20 cellular contexts compared by ENCODE assay signal in the genomic region with DNA sequence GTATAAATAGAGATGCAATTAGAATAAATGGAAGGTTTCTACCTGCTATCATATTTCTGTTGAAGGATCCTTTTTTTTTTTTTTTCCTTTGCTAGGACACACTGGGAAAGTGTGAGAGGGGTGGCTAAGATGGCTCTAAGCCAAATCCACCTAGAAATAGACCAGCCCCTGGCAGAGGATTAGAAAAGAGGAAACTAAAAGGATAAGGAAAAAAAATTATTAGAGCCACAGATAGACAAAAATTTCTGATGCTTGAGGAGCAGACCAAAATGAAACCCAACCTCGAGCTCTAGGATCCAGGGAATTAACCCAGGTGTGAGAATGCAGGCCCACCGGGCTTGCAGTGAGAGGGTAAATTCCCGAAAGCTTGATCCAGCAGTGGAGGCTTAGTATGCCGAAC.
"Had no signal": no experiment of that assay in that cellular context is flagged by ENCODE, and none has a peak within 500 bp of the region (broad histone marks: within the 10 kb centered on the region; RNA-seq: fewer than 3 reads in every experiment).

No MANE protein-coding gene starts in this region.

- H3K9me3 Mint-ChIP-seq: activated T-helper 17 cell treated with anti-CD3 and anti-CD28 coated beads, Interleukin-2, amount 50 U/mL, for 72 hours; central memory CD8-positive, alpha-beta T cell; natural killer cell; WTC11 had no signal

- H3K4me3 Mint-ChIP-seq: activated CD8-positive, alpha-beta T cell treated with anti-CD3 and anti-CD28 coated beads, Interleukin-2, amount 10 ng/mL, durations not matched to agents 7 days and 5 days; activated T-helper 17 cell treated with anti-CD3 and anti-CD28 coated beads, Interleukin-2, amount 50 U/mL, for 72 hours; central memory CD8-positive, alpha-beta T cell; natural killer cell; WTC11 had no signal

- DNase-seq: activated CD4-positive, alpha-beta T cell treated with anti-CD3 and anti-CD28 coated beads for 48 hours; activated CD8-positive, alpha-beta T cell treated with anti-CD3 and anti-CD28 coated beads, Interleukin-2, amount 10 ng/mL, durations not matched to agents 7 days and 5 days; activated naive CD4-positive, alpha-beta T cell treated with anti-CD3 and anti-CD28 coated beads, Interleukin-2, amount 50 U/mL, for 16 hours; amniotic stem cell; body of pancreas; cortex of kidney; effector memory CD4-positive, alpha-beta T cell; gastrocnemius medialis; islet precursor cell; mammary epithelial cell; mucosa of descending colon; natural killer cell; occipital lobe; right cardiac atrium; small intestine had no signal

- H3K4me1 Mint-ChIP-seq: activated T-helper 17 cell treated with anti-CD3 and anti-CD28 coated beads, Interleukin-2, amount 50 U/mL, for 72 hours; central memory CD8-positive, alpha-beta T cell; natural killer cell had no signal

- H3K27me3 Mint-ChIP-seq: central memory CD8-positive, alpha-beta T cell; progenitor cell of endocrine pancreas had no signal

- H3K27ac Mint-ChIP-seq: activated CD8-positive, alpha-beta T cell treated with anti-CD3 and anti-CD28 coated beads, Interleukin-2, amount 10 ng/mL, durations not matched to agents 7 days and 5 days; activated T-helper 17 cell treated with anti-CD3 and anti-CD28 coated beads, Interleukin-2, amount 50 U/mL, for 72 hours; natural killer cell; progenitor cell of endocrine pancreas had no signal

- ATAC-seq: activated CD8-positive, alpha-beta T cell treated with anti-CD3 and anti-CD28 coated beads, Interleukin-2, amount 10 ng/mL, durations not matched to agents 7 days and 5 days; activated T-helper 17 cell treated with anti-CD3 and anti-CD28 coated beads, Interleukin-2, amount 50 U/mL, for 72 hours; body of pancreas; gastrocnemius medialis; left lobe of liver; mucosa of descending colon; natural killer cell; right cardiac atrium; WTC11 had no signal

- H3K36me3 Mint-ChIP-seq: natural killer cell, WTC11 had no signal
